ENCODE assay signal across 8 cellular contexts in the genomic region with DNA sequence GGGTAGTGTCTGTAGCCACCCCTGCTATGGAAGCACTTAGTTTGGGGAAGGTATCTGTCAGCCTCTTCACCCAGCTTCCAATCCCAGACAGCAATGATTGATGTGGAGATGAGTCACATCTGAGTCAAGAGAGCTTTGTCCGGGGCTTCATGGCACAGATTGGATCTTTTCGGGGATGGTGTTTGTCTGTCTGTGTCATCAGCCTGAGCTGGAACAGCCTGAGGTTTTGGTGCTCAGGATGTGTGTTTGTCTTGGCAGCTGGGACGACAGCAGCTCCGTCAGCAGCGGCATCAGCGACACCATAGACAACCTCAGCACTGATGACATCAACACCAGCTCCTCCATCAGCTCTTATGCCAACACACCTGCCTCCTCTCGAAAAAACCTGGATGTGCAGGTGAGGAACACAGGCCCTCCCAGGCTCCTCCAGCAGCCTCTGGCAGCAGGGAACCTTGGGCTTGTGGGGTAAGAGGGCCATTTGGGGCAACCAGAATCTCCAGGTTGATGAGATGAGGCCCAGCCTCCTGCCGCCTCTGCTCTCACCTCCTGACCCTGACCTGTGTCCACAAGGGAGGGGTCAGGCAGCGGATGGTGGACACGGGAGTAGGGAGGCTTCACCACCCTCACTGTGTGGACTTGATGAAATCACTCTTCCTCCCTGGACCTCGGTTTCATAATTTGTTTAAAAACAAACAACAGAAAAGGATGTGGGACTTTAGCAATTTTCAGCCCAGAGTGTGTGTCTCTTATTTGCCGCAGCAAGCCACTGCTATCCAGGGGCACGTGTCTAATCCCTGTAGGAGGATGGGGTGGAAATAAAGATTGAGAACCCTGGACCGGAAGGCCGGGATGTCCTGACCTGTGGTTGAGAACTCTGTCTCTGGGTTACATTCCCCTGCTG.
DNase-seq lines count a peak whose midpoint lies in the region; ATAC-seq, FAIRE-seq and TF ChIP-seq lines count a peak whose summit lies in the region.

No MANE protein-coding gene starts in this region.

- intact Hi-C loops in right lobe of liver (cut with DNase I) (no loop called here), sigmoid colon (cut with DNase I) (no loop called here)

- H3K27me3 ChIP-seq in right lobe of liver, result no peaks in the 10 kb centered on the region
- H3K27me3 ChIP-seq in small intestine (ENCODE audit: control insufficient read depth in 2 of 2, insufficient read depth in 2 of 2, low read length in 2 of 2), result no peaks in the 10 kb centered on the region
- no peaks in the 10 kb centered on the region for H3K27me3 ChIP-seq in sigmoid colon

- DNase-seq in DMS53 treated with DMSO at 0.1 percent for 48 hours (lab: John Stamatoyannopoulos, UW; ENCODE audit: unreplicated experiment) (peak; percentile 99), NCI-H187 treated with DMSO at 0.1 percent for 48 hours (lab: John Stamatoyannopoulos, UW) (peak; percentile 75), astrocyte of the cerebellum (ENCODE audit: low read depth) (peak; percentile 66), right lobe of liver (peak; percentile 79 to 91 (median 91)), small intestine (no peak), sigmoid colon (no peak)
- DNase-seq in activated CD4-positive, CD25-positive, alpha-beta regulatory T cell treated with anti-CD3 and anti-CD28 coated beads, Interleukin-2, amount 50 U/mL, for 72 hours, result no peak

- H3K9me3 Mint-ChIP-seq in stimulated activated memory B cell treated with anti-CD40 and anti-IgM and Interleukin-4, amounts not matched to agents 10 μg/mL and 1 μg/mL and 100 μg/mL, for 72 hours, result no peaks in the 10 kb centered on the region

- H3K36me3 ChIP-seq in right lobe of liver (no peaks in the 10 kb centered on the region), small intestine (ENCODE audit: control insufficient read depth in 2 of 2, insufficient read depth in 2 of 2, low read length in 2 of 2) (peaks cover 0 to 2% of the 10 kb centered on the region in 2 donors), sigmoid colon (peaks cover 0 to 53% (median 8%) of the 10 kb centered on the region in 4 donors)

- TF ChIP-seq CTCF in astrocyte of the cerebellum (IDR thresholded peaks at IDR 0.05; ENCODE audit: low read depth, low read length, missing control alignments), result no peak
- TF ChIP-seq CTCF in right lobe of liver (IDR thresholded peaks at IDR 0.05), result no peak
- TF ChIP-seq CTCF in sigmoid colon (IDR thresholded peaks at IDR 0.05), result no peak

- H3K4me1 Mint-ChIP-seq in stimulated activated memory B cell treated with anti-CD40 and anti-IgM and Interleukin-4, amounts not matched to agents 10 μg/mL and 1 μg/mL and 100 μg/mL, for 72 hours, result no peaks in the 10 kb centered on the region

- H3K4me3 ChIP-seq in astrocyte of the cerebellum (ENCODE audit: low read depth, low read length), result no peak overlapping the region
- no peak overlapping the region for H3K4me3 ChIP-seq in right lobe of liver
- H3K4me3 ChIP-seq in small intestine (ENCODE audit: low read depth in 1 of 2, low read length in 2 of 2), result no peak overlapping the region
- no peak overlapping the region for H3K4me3 ChIP-seq in sigmoid colon

- no peak overlapping the region for H3K27ac Mint-ChIP-seq in stimulated activated memory B cell treated with anti-CD40 and anti-IgM and Interleukin-4, amounts not matched to agents 10 μg/mL and 1 μg/mL and 100 μg/mL, for 72 hours

- no peak overlapping the region for H3K4me3 Mint-ChIP-seq in stimulated activated memory B cell treated with anti-CD40 and anti-IgM and Interleukin-4, amounts not matched to agents 10 μg/mL and 1 μg/mL and 100 μg/mL, for 72 hours

- peak; percentile 75 for TF ChIP-seq POLR2A in right lobe of liver (IDR thresholded peaks at IDR 0.05)
- TF ChIP-seq POLR2A in sigmoid colon (IDR thresholded peaks at IDR 0.05), result no peak

- TF ChIP-seq EP300 in sigmoid colon (IDR thresholded peaks at IDR 0.05), result no peak

- H3K9me3 ChIP-seq in right lobe of liver, result no peaks in the 10 kb centered on the region
- no peaks in the 10 kb centered on the region for H3K9me3 ChIP-seq in small intestine (ENCODE audit: control insufficient read depth, low read depth)
- H3K9me3 ChIP-seq in sigmoid colon, result no peaks in the 10 kb centered on the region

- H3K27ac ChIP-seq in right lobe of liver (peak overlapping the region; percentile 71 to 99 (median 97)), small intestine (ENCODE audit: low read depth in 1 of 2, low read length in 1 of 2) (no peak overlapping the region), sigmoid colon (peak overlapping the region in 2 of 4 donors; percentile 15 to 40)

- no peaks in the 10 kb centered on the region for H3K36me3 Mint-ChIP-seq in stimulated activated memory B cell treated with anti-CD40 and anti-IgM and Interleukin-4, amounts not matched to agents 10 μg/mL and 1 μg/mL and 100 μg/mL, for 72 hours

- peak; percentile 81 to 90 (median 86) for ATAC-seq in right lobe of liver
- no peak for ATAC-seq in stimulated activated memory B cell treated with anti-CD40 and anti-IgM and Interleukin-4, amounts not matched to agents 10 μg/mL and 1 μg/mL and 100 μg/mL, for 72 hours

- FAIRE-seq in small intestine (lab: Jason Lieb, UNC), result no peak

- H3K27me3 Mint-ChIP-seq in stimulated activated memory B cell treated with anti-CD40 and anti-IgM and Interleukin-4, amounts not matched to agents 10 μg/mL and 1 μg/mL and 100 μg/mL, for 72 hours, result peaks cover 43% of the 10 kb centered on the region

- in situ Hi-C loops in astrocyte of the cerebellum (cut with HindIII; ENCODE audit: low sequenced_read_pairs), result no loop called here

- WGBS in right lobe of liver (ENCODE audit: insufficient coverage, low coverage, low lambda C conversion rate, missing lambda C conversion rate), result 33% methylated on average over 8 of the region's 15 CpGs
- WGBS in small intestine, 3 donors, result 75 to 83% (median 77%) methylated on average over 15 of the region's 15 CpGs
- WGBS in sigmoid colon, 2 donors, result 82 to 85% methylated on average over 15 of the region's 15 CpGs

- H3K4me1 ChIP-seq in right lobe of liver, result peaks cover 0 to 34% (median 17%) of the 10 kb centered on the region in 4 donors
- H3K4me1 ChIP-seq in small intestine (ENCODE audit: control insufficient read depth in 2 of 2, insufficient read depth in 1 of 2, low read depth in 1 of 2, low read length in 1 of 2), result no peaks in the 10 kb centered on the region
- peaks cover 0 to 44% (median 23%) of the 10 kb centered on the region in 4 donors for H3K4me1 ChIP-seq in sigmoid colon

Comparison
In these comparisons a context has a peak if more than half of its experiments do, and no peak if none do; other contexts are left out.
1. DNase-seq: peak in DMS53 treated with DMSO at 0.1 percent for 48 hours (single experiment), NCI-H187 treated with DMSO at 0.1 percent for 48 hours (single experiment), astrocyte of the cerebellum (single experiment) and right lobe of liver (3 of 3); none in small intestine (single experiment), sigmoid colon (single experiment) and activated CD4-positive, CD25-positive, alpha-beta regulatory T cell treated with anti-CD3 and anti-CD28 coated beads, Interleukin-2, amount 50 U/mL, for 72 hours (single experiment).
2. H3K27ac ChIP-seq: peak in right lobe of liver (3 of 3); none in small intestine (0 of 2).